ENCODE assay signal across 1 cellular context in the genomic region with DNA sequence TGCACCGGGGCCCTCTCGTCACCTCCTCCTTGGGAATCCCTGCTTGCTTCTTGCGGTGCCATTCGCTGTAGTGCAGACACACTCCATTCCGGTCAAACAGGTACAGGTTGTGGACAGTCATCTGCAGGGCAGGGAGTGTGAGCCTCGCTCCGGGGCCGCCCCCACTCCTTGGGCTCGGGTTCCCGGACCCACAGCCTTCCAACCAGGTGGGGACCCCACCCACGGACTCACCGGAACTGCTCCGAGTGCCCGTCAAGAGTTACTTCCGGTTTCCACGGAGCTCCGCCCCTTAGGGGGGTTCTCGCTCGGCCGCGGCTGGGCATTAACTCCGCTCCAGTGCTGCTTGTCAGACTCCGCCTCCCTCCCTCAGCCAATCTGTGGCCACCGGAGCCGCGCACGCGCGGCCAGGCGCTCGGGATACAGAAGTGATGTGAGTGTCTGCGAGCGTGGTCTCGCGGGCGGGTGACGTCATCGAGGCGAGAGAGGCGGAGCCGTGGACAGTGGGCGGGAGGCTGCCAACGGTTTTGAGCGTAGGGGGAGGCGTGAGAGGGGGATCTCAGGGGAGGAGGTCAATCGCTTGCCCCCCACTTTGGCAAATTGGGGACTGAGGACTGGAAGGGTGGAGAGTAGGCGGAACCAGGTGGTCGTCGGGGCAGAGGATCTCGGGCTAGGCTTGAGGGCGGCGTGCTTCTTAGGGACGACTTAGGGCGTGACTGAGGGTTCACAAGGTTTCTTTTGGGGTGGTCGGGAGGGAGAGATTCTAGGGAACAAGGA.
TF ChIP-seq lines count a peak whose summit lies in the region.

A gene with protein sequence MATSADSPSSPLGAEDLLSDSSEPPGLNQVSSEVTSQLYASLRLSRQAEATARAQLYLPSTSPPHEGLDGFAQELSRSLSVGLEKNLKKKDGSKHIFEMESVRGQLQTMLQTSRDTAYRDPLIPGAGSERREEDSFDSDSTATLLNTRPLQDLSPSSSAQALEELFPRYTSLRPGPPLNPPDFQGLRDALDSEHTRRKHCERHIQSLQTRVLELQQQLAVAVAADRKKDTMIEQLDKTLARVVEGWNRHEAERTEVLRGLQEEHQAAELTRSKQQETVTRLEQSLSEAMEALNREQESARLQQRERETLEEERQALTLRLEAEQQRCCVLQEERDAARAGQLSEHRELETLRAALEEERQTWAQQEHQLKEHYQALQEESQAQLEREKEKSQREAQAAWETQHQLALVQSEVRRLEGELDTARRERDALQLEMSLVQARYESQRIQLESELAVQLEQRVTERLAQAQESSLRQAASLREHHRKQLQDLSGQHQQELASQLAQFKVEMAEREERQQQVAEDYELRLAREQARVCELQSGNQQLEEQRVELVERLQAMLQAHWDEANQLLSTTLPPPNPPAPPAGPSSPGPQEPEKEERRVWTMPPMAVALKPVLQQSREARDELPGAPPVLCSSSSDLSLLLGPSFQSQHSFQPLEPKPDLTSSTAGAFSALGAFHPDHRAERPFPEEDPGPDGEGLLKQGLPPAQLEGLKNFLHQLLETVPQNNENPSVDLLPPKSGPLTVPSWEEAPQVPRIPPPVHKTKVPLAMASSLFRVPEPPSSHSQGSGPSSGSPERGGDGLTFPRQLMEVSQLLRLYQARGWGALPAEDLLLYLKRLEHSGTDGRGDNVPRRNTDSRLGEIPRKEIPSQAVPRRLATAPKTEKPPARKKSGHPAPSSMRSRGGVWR (plus strand): TSS at position 498 of the 774 bp plus-strand sequence. CDS start 874 bp downstream, outside the sequence.
A gene with protein sequence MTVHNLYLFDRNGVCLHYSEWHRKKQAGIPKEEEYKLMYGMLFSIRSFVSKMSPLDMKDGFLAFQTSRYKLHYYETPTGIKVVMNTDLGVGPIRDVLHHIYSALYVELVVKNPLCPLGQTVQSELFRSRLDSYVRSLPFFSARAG (minus strand): TSS at position 238 of the 774 bp plus-strand sequence. CDS start 117 bp downstream, at position 121.

TF ChIP-seq in HepG2, 621 proteins besides CTCF, POLR2A, EP300 and RAD21 (continued from another document and continues in another):
- TF ChIP-seq, protein P1, sequence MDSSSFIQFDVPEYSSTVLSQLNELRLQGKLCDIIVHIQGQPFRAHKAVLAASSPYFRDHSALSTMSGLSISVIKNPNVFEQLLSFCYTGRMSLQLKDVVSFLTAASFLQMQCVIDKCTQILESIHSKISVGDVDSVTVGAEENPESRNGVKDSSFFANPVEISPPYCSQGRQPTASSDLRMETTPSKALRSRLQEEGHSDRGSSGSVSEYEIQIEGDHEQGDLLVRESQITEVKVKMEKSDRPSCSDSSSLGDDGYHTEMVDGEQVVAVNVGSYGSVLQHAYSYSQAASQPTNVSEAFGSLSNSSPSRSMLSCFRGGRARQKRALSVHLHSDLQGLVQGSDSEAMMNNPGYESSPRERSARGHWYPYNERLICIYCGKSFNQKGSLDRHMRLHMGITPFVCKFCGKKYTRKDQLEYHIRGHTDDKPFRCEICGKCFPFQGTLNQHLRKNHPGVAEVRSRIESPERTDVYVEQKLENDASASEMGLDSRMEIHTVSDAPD (CRISPR knock-in tag; IDR thresholded peaks at IDR 0.05): 0 out of 2 replicates have a peak, but pooled peaks have one; percentile 34
- TF ChIP-seq HOXA3 (CRISPR knock-in tag; IDR thresholded peaks at IDR 0.05) (peak; percentile 88), ZMYM4 (CRISPR knock-in tag; IDR thresholded peaks at IDR 0.05) (peak; percentile 64; the same call in 1 of the 2 replicates), ZFY (CRISPR knock-in tag; IDR thresholded peaks at IDR 0.05) (peak; percentile 80), TOE1 (CRISPR knock-in tag; IDR thresholded peaks at IDR 0.05) (no peak), MED13 (CRISPR knock-in tag; IDR thresholded peaks at IDR 0.05) (peak; percentile 67; the same call in 1 of the 2 replicates), ZNF501 (CRISPR knock-in tag; IDR thresholded peaks at IDR 0.05) (peak; percentile 45; the same call in 1 of the 2 replicates), XRCC5 (optimal IDR thresholded peaks at IDR 0.05; ENCODE audit: low read length) (peak; percentile 83), KLF12 (CRISPR knock-in tag; IDR thresholded peaks at IDR 0.05; ENCODE audit: borderline replicate concordance) (peak; percentile 70), IKZF4 (CRISPR knock-in tag; IDR thresholded peaks at IDR 0.05; ENCODE audit: borderline replicate concordance, low read depth, not compliant biosample characterization) (no peak), SP1 (IDR thresholded peaks at IDR 0.05) (no peak), SP1 (CRISPR knock-in tag; IDR thresholded peaks at IDR 0.05) (peak; percentile 61; the same call in 1 of the 2 replicates), ZNF282 (IDR thresholded peaks at IDR 0.05; ENCODE audit: partially characterized antibody) (no peak), ZNF230 (CRISPR knock-in tag; IDR thresholded peaks at IDR 0.05) (0 out of 2 replicates have a peak, but pooled peaks have one; percentile 54), HDAC2 (CRISPR knock-in tag; IDR thresholded peaks at IDR 0.05) (peak; percentile 50; the same call in 1 of the 2 replicates), PHF8 (CRISPR knock-in tag; IDR thresholded peaks at IDR 0.05) (peak; percentile 87), TAF15 (IDR thresholded peaks at IDR 0.05; ENCODE audit: low read depth, low read length, poor library complexity, severe bottlenecking) (peak; percentile 43), ZC3H13 (CRISPR knock-in tag; IDR thresholded peaks at IDR 0.05) (0 out of 2 replicates have a peak, but pooled peaks have one; percentile 4), MAZ (IDR thresholded peaks at IDR 0.05; ENCODE audit: borderline replicate concordance, low read depth, low read length) (0 out of 2 replicates have a peak, but pooled peaks have one; percentile 26), MAZ (CRISPR knock-in tag; IDR thresholded peaks at IDR 0.05; ENCODE audit: low read depth) (peak; percentile 64), ZFP36L1 (CRISPR knock-in tag; IDR thresholded peaks at IDR 0.05) (0 out of 2 replicates have a peak, but pooled peaks have one; percentile 38), ZNF891 (CRISPR knock-in tag; IDR thresholded peaks at IDR 0.05) (0 out of 2 replicates have a peak, but pooled peaks have one; percentile 67), PAX8 (CRISPR knock-in tag; IDR thresholded peaks at IDR 0.05; ENCODE audit: borderline replicate concordance) (0 out of 2 replicates have a peak, but pooled peaks have one; percentile 21), NRL (CRISPR knock-in tag; IDR thresholded peaks at IDR 0.05; ENCODE audit: borderline replicate concordance) (peak; percentile 71; the same call in 1 of the 2 replicates), PAF1 (CRISPR knock-in tag; IDR thresholded peaks at IDR 0.05) (no peak), HNRNPL (IDR thresholded peaks at IDR 0.05; ENCODE audit: low read depth, low read length) (0 out of 2 replicates have a peak, but pooled peaks have one; percentile 46), ZNF776 (CRISPR knock-in tag; IDR thresholded peaks at IDR 0.05) (0 out of 2 replicates have a peak, but pooled peaks have one; percentile 20), HMGA1 (CRISPR knock-in tag; conservative IDR thresholded peaks at IDR 0.05) (no peak), ZZZ3 (CRISPR knock-in tag; IDR thresholded peaks at IDR 0.05; ENCODE audit: borderline replicate concordance) (peak; percentile 81; the same call in 1 of the 2 replicates), CREM (IDR thresholded peaks at IDR 0.05) (peak; percentile 91), CREM (CRISPR knock-in tag; IDR thresholded peaks at IDR 0.05) (no peak), KDM2A (CRISPR knock-in tag; IDR thresholded peaks at IDR 0.05; ENCODE audit: borderline replicate concordance, low read depth) (peak; percentile 46)
- TF ChIP-seq, protein P2, sequence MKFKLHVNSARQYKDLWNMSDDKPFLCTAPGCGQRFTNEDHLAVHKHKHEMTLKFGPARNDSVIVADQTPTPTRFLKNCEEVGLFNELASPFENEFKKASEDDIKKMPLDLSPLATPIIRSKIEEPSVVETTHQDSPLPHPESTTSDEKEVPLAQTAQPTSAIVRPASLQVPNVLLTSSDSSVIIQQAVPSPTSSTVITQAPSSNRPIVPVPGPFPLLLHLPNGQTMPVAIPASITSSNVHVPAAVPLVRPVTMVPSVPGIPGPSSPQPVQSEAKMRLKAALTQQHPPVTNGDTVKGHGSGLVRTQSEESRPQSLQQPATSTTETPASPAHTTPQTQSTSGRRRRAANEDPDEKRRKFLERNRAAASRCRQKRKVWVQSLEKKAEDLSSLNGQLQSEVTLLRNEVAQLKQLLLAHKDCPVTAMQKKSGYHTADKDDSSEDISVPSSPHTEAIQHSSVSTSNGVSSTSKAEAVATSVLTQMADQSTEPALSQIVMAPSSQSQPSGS (CRISPR knock-in tag; IDR thresholded peaks at IDR 0.05): peak; percentile 90; the same call in 1 of the 2 replicates
- TF ChIP-seq, protein P3, sequence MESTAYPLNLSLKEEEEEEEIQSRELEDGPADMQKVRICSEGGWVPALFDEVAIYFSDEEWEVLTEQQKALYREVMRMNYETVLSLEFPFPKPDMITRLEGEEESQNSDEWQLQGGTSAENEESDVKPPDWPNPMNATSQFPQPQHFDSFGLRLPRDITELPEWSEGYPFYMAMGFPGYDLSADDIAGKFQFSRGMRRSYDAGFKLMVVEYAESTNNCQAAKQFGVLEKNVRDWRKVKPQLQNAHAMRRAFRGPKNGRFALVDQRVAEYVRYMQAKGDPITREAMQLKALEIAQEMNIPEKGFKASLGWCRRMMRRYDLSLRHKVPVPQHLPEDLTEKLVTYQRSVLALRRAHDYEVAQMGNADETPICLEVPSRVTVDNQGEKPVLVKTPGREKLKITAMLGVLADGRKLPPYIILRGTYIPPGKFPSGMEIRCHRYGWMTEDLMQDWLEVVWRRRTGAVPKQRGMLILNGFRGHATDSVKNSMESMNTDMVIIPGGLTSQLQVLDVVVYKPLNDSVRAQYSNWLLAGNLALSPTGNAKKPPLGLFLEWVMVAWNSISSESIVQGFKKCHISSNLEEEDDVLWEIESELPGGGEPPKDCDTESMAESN (CRISPR knock-in tag; conservative IDR thresholded peaks at IDR 0.05): 0 out of 2 replicates have a peak, but pooled peaks have one; percentile 32
- TF ChIP-seq, protein P4, sequence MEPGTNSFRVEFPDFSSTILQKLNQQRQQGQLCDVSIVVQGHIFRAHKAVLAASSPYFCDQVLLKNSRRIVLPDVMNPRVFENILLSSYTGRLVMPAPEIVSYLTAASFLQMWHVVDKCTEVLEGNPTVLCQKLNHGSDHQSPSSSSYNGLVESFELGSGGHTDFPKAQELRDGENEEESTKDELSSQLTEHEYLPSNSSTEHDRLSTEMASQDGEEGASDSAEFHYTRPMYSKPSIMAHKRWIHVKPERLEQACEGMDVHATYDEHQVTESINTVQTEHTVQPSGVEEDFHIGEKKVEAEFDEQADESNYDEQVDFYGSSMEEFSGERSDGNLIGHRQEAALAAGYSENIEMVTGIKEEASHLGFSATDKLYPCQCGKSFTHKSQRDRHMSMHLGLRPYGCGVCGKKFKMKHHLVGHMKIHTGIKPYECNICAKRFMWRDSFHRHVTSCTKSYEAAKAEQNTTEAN (CRISPR knock-in tag; conservative IDR thresholded peaks at IDR 0.05): 0 out of 2 replicates have a peak, but pooled peaks have one; percentile 14
- TF ChIP-seq, protein P5, sequence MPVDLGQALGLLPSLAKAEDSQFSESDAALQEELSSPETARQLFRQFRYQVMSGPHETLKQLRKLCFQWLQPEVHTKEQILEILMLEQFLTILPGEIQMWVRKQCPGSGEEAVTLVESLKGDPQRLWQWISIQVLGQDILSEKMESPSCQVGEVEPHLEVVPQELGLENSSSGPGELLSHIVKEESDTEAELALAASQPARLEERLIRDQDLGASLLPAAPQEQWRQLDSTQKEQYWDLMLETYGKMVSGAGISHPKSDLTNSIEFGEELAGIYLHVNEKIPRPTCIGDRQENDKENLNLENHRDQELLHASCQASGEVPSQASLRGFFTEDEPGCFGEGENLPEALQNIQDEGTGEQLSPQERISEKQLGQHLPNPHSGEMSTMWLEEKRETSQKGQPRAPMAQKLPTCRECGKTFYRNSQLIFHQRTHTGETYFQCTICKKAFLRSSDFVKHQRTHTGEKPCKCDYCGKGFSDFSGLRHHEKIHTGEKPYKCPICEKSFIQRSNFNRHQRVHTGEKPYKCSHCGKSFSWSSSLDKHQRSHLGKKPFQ (CRISPR knock-in tag; IDR thresholded peaks at IDR 0.05; ENCODE audit: insufficient replicate concordance): peak; percentile 69
- TF ChIP-seq, protein P6, sequence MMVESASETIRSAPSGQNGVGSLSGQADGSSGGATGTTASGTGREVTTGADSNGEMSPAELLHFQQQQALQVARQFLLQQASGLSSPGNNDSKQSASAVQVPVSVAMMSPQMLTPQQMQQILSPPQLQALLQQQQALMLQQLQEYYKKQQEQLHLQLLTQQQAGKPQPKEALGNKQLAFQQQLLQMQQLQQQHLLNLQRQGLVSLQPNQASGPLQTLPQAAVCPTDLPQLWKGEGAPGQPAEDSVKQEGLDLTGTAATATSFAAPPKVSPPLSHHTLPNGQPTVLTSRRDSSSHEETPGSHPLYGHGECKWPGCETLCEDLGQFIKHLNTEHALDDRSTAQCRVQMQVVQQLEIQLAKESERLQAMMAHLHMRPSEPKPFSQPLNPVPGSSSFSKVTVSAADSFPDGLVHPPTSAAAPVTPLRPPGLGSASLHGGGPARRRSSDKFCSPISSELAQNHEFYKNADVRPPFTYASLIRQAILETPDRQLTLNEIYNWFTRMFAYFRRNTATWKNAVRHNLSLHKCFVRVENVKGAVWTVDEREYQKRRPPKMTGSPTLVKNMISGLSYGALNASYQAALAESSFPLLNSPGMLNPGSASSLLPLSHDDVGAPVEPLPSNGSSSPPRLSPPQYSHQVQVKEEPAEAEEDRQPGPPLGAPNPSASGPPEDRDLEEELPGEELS (CRISPR knock-in tag; IDR thresholded peaks at IDR 0.05): no peak
- TF ChIP-seq, protein P7, sequence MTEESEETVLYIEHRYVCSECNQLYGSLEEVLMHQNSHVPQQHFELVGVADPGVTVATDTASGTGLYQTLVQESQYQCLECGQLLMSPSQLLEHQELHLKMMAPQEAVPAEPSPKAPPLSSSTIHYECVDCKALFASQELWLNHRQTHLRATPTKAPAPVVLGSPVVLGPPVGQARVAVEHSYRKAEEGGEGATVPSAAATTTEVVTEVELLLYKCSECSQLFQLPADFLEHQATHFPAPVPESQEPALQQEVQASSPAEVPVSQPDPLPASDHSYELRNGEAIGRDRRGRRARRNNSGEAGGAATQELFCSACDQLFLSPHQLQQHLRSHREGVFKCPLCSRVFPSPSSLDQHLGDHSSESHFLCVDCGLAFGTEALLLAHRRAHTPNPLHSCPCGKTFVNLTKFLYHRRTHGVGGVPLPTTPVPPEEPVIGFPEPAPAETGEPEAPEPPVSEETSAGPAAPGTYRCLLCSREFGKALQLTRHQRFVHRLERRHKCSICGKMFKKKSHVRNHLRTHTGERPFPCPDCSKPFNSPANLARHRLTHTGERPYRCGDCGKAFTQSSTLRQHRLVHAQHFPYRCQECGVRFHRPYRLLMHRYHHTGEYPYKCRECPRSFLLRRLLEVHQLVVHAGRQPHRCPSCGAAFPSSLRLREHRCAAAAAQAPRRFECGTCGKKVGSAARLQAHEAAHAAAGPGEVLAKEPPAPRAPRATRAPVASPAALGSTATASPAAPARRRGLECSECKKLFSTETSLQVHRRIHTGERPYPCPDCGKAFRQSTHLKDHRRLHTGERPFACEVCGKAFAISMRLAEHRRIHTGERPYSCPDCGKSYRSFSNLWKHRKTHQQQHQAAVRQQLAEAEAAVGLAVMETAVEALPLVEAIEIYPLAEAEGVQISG (CRISPR knock-in tag; IDR thresholded peaks at IDR 0.05): peak; percentile 74; the same call in 1 of the 2 replicates
- TF ChIP-seq, protein P8, sequence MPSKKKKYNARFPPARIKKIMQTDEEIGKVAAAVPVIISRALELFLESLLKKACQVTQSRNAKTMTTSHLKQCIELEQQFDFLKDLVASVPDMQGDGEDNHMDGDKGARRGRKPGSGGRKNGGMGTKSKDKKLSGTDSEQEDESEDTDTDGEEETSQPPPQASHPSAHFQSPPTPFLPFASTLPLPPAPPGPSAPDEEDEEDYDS (CRISPR knock-in tag; IDR thresholded peaks at IDR 0.05): peak; percentile 58
